In genomic region chr1:42379794-42380616, GRCh38 we compare ENCODE assay signal across 8 cellular contexts. TPM values are rescaled to one million over a fixed set of nuclear protein-coding genes. Genes with fewer than 3 reads are reported as not detected.
DNase-seq lines count a peak whose midpoint lies in the region; ATAC-seq and TF ChIP-seq lines count a peak whose summit lies in the region.

No MANE protein-coding gene starts in this region.

- no peaks in the 10 kb centered on the region for H3K36me3 Mint-ChIP-seq in WTC11

- H3K27ac ChIP-seq in HUES6 (ENCODE audit: low read depth, low read length), result no peak overlapping the region

- H3K4me3 ChIP-seq in HUES6 (ENCODE audit: low read depth, low read length) (peak overlapping the region; percentile 76), fibroblast of villous mesenchyme (ENCODE audit: low read depth, low read length) (peak overlapping the region; percentile 26), neuron (ENCODE audit: low read length) (peak overlapping the region; percentile 55)

- H2AFZ ChIP-seq in neuron (ENCODE audit: low read depth, low read length), result peak overlapping the region; percentile 73

- TF ChIP-seq CTCF in WTC11 (IDR thresholded peaks at IDR 0.05) (no peak), fibroblast of villous mesenchyme (IDR thresholded peaks at IDR 0.05; ENCODE audit: insufficient read depth, low read depth, low read length) (no peak)

- POLR2A ChIA-PET in WTC11 (lab: Charles Lee), result no interaction called here

- H3K36me3 ChIP-seq in HUES6 (ENCODE audit: control insufficient read depth, insufficient read depth, low read length), result no peaks in the 10 kb centered on the region
- no peaks in the 10 kb centered on the region for H3K36me3 ChIP-seq in neuron (ENCODE audit: insufficient read depth, low read length)

- H3K4me3 Mint-ChIP-seq in WTC11, result peak overlapping the region; percentile 79

- H3K27me3 ChIP-seq in HUES6 (ENCODE audit: control insufficient read depth, insufficient read depth, low read length), result peaks cover 46% of the 10 kb centered on the region
- peaks cover 23% of the 10 kb centered on the region for H3K27me3 ChIP-seq in neuron (ENCODE audit: insufficient read depth, low read length)

- peaks cover 61% of the 10 kb centered on the region for H3K27me3 Mint-ChIP-seq in WTC11 (ENCODE audit: low read depth)

- H3K27ac Mint-ChIP-seq in WTC11, result no peak overlapping the region

- CTCF ChIA-PET in WTC11 (lab: Charles Lee), result no interaction called here

- ATAC-seq in GM21367 (IDR thresholded peaks at IDR 0.05; ENCODE audit: unreplicated experiment) (peak; percentile 35), WTC11 (peak; percentile 69)

- DNase-seq in DMS153 treated with DMSO at 0.1 percent for 48 hours (lab: John Stamatoyannopoulos, UW; ENCODE audit: unreplicated experiment) (peak; percentile 55), DMS153 (lab: John Stamatoyannopoulos, UW) (no peak), WTC11 (ENCODE audit: low spot score) (peak; percentile 17), fibroblast of villous mesenchyme (ENCODE audit: low read depth) (peak; percentile 23), D341Med (ENCODE audit: low spot score) (no peak)

- H3K4me1 ChIP-seq in HUES6 (ENCODE audit: control insufficient read depth, insufficient read depth, low read length) (0 out of 2 replicates have a peak, but pooled peaks cover 1% of the 10 kb centered on the region), neuron (ENCODE audit: insufficient read depth, low read length) (peaks cover 5% of the 10 kb centered on the region)

- no peak overlapping the region for H3K9ac ChIP-seq in HUES6 (ENCODE audit: low read length)

- H3K9me3 ChIP-seq in HUES6 (ENCODE audit: control insufficient read depth, insufficient read depth, low read depth, low read length) (no peaks in the 10 kb centered on the region), neuron (ENCODE audit: low read length) (no peaks in the 10 kb centered on the region)

- peaks cover 16% of the 10 kb centered on the region for H3K4me1 Mint-ChIP-seq in WTC11

- H3K9me3 Mint-ChIP-seq in WTC11, result no peaks in the 10 kb centered on the region

TF ChIP-seq in WTC11, 78 proteins besides CTCF, POLR2A, EP300 and RAD21:
- no peak for TF ChIP-seq CREB1 (CRISPR knock-in tag; IDR thresholded peaks at IDR 0.05)
- peak; percentile 11; the same call in 1 of the 2 replicates for TF ChIP-seq HMGXB4 (CRISPR knock-in tag; IDR thresholded peaks at IDR 0.05)
- no peak for TF ChIP-seq ZSCAN18 (CRISPR knock-in tag; IDR thresholded peaks at IDR 0.05)

RNA-seq across cellular contexts. Expression of gene RIMKLA, which starts 0.6 kb away (rescaled TPM):
- total RNA-seq in WTC11 (2021) (8.3 to 17.3 TPM (median 15.9 TPM) in 3 replicates), fibroblast of villous mesenchyme (under 0.01 TPM in 1 of 2 replicates, not detected in the other)

RNA-seq across cellular contexts. Expression of gene FOXJ3, which starts 45.0 kb away (rescaled TPM):
- total RNA-seq in WTC11 (2021) (38.6 to 43.3 TPM (median 40.7 TPM) in 3 replicates), fibroblast of villous mesenchyme (28.7 and 34.5 TPM in 2 replicates)

Comparison
In these comparisons a context has a peak if more than half of its experiments do, and no peak if none do; other contexts are left out.
1. DNase-seq: peak in DMS153 treated with DMSO at 0.1 percent for 48 hours (single experiment), WTC11 (single experiment) and fibroblast of villous mesenchyme (single experiment); none in DMS153 (single experiment) and D341Med (single experiment).
2. H3K4me3 ChIP-seq: peak in every context shown above with its lines; median percentile 76 in HUES6; 55 in neuron; 26 in fibroblast of villous mesenchyme.